In the genomic region with DNA sequence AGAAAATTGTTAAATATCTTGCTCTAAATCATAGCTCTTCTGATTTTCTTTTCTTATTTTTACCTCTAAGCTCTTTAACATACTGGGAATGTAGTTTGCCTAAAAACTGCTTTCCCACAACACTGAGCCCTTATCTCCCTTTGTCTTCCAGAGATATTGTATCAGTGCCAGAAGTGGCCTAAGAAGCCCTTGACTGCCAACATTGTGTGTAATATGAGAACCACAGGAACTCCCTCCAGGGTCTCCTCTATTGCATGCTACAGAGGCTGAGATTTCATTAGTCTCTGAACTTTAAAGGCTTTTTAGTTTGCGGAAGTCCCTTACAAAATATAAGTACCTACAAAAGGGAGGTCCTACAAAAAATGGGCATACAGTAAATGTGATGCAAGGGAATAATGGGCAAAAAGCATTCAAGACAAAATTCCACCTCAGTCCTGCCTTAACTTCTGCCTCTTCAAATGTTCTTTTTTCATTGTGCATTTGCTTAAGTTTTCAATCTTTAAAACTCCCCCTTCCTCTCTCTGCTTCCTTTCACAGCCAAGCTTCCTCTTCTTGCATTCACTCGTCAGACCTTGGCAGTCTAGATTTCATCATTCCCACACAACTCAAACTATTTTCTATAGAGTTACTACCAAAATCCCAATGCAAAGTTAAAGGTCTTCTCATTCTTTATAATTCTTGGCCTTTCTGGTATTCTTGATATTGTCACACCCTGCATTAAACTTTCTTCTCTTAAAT, we compare ENCODE assay signal across 10 cellular contexts.
DNase-seq lines count a peak whose midpoint lies in the region; ATAC-seq and TF ChIP-seq lines count a peak whose summit lies in the region.
"Had no signal": no experiment of that assay in that cellular context is flagged by ENCODE, and none has a peak within 500 bp of the region (broad histone marks: within the 10 kb centered on the region; RNA-seq: fewer than 3 reads in every experiment).

No MANE protein-coding gene starts in this region.

- H3K9me3 ChIP-seq in fibroblast of lung (ENCODE audit: control insufficient read depth, insufficient read depth, low read depth, low read length) = no peaks in the 10 kb centered on the region
- H3K9me3 ChIP-seq in thymus (ENCODE audit: control insufficient read depth) = no peaks in the 10 kb centered on the region

- 53% methylated on average over 2 of the region's 2 CpGs for WGBS in thymus

- no peaks in the 10 kb centered on the region for H3K27me3 ChIP-seq in fibroblast of lung (ENCODE audit: control insufficient read depth, insufficient read depth, low read length)
- H3K27me3 ChIP-seq in thymus (ENCODE audit: control insufficient read depth, insufficient read depth) = no peaks in the 10 kb centered on the region

- no peaks in the 10 kb centered on the region for H4K20me1 ChIP-seq in fibroblast of lung (ENCODE audit: control insufficient read depth, extremely low read depth, insufficient read depth, low read length)

- ATAC-seq in HG03175 (IDR thresholded peaks at IDR 0.05; ENCODE audit: unreplicated experiment) = no peak

- H3K4me3 ChIP-seq in fibroblast of lung (replicated peaks in 1 of 4; ENCODE audit: control extremely low read depth in 1 of 4, insufficient read depth in 1 of 4, low read depth in 3 of 4, low read length in 4 of 4) = no peak overlapping the region
- H3K4me3 ChIP-seq in thymus (ENCODE audit: low read length) = no peak overlapping the region

- no peak overlapping the region for H2AFZ ChIP-seq in fibroblast of lung (ENCODE audit: low read length)

- TF ChIP-seq CTCF in fibroblast of lung (conservative IDR thresholded peaks at IDR 0.05 in 1 of 2, IDR thresholded peaks at IDR 0.05 in 1 of 2; ENCODE audit: low read depth in 1 of 2, low read length in 2 of 2) = no peak

- H3K27ac ChIP-seq in fibroblast of lung (ENCODE audit: insufficient read depth, low read length) = no peak overlapping the region
- H3K27ac ChIP-seq in thymus (ENCODE audit: low read depth) = peak overlapping the region; percentile 38

- no peak overlapping the region for H3K9ac ChIP-seq in fibroblast of lung (ENCODE audit: insufficient read depth, low read length)

- DNase-seq in NCI-H1417 (lab: John Stamatoyannopoulos, UW) = peak; percentile 40 to 83 (median 78)
- DNase-seq in NCI-H1417 treated with DMSO at 0.1 percent for 48 hours (lab: John Stamatoyannopoulos, UW) = no peak
- DNase-seq in NCI-H748 treated with DMSO at 0.1 percent for 48 hours (lab: John Stamatoyannopoulos, UW) = peak; percentile 35
- DNase-seq in fibroblast of lung (ENCODE audit: low read depth in 2 of 2) = peak; percentile 92 to 94
- DNase-seq in cerebellar cortex (ENCODE audit: low spot score) = no peak
- no peak for DNase-seq in stimulated activated CD4-positive, alpha-beta T cell treated with anti-CD3 and anti-CD28 coated beads, Interleukin-1b, Interleukin-23, amount 100 ng/mL, for 48 hours
- DNase-seq: 8988T, retina had no signal

- H3K36me3 ChIP-seq in fibroblast of lung (ENCODE audit: control insufficient read depth, insufficient read depth, low read length) (no peaks in the 10 kb centered on the region), thymus (ENCODE audit: control insufficient read depth, insufficient read depth) (no peaks in the 10 kb centered on the region)

- H3K79me2 ChIP-seq in fibroblast of lung (ENCODE audit: control insufficient read depth, insufficient read depth, low read length) = peaks cover 3% of the 10 kb centered on the region

- H3K4me1 ChIP-seq in fibroblast of lung (ENCODE audit: control insufficient read depth, extremely low read depth, insufficient read depth, low read length) (peaks cover 8% of the 10 kb centered on the region), thymus (ENCODE audit: control insufficient read depth, insufficient read depth, low read length) (no peaks in the 10 kb centered on the region)

- no peak overlapping the region for H3K4me2 ChIP-seq in fibroblast of lung (ENCODE audit: extremely low read depth, insufficient read depth, low read length)

Comparison
In these comparisons a context has a peak if more than half of its experiments do, and no peak if none do; other contexts are left out.
1. DNase-seq: peak in NCI-H1417 (3 of 3), NCI-H748 treated with DMSO at 0.1 percent for 48 hours (single experiment) and fibroblast of lung (2 of 2); none in NCI-H1417 treated with DMSO at 0.1 percent for 48 hours (single experiment), cerebellar cortex (single experiment) and stimulated activated CD4-positive, alpha-beta T cell treated with anti-CD3 and anti-CD28 coated beads, Interleukin-1b, Interleukin-23, amount 100 ng/mL, for 48 hours (single experiment).